Comparison of ENCODE assay signal across 17 cellular contexts in the genomic region with DNA sequence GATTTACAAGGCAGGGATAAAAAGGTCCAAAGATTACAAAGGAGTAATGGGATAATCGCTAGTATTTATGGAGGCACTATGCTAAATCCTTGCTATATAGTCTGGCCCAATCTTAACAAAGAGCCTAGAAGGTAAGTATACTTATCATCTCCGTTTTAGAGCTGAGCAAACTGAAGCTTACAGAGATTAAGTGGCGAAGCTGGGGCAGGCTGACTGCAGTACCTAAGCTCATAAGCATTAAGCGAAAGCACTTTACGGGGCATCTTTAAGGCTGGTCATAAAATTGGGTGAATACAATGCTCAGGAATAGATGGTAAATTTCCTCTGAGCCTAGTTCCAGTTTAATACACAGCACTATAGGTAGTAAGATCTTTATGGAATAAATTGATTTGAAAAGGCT. TPM values are rescaled to one million over a fixed set of nuclear protein-coding genes. Genes with fewer than 3 reads are reported as not detected.
DNase-seq lines count a peak whose midpoint lies in the region; ATAC-seq, FAIRE-seq and TF ChIP-seq lines count a peak whose summit lies in the region.
"Had no signal": no experiment of that assay in that cellular context is flagged by ENCODE, and none has a peak within 500 bp of the region (broad histone marks: within the 10 kb centered on the region; RNA-seq: fewer than 3 reads in every experiment).

No MANE protein-coding gene starts in this region.

- no peak overlapping the region for H3K9ac ChIP-seq in neuronal stem cell (ENCODE audit: low read depth, low read length, poor library complexity)

- intact Hi-C loops in pancreas (cut with DNase I) = no loop called here

- no peak for FAIRE-seq in pancreas (lab: Jason Lieb, UNC)
- FAIRE-seq: GM19239 had no signal

- H3K27me3 ChIP-seq in SJCRH30 (no peaks in the 10 kb centered on the region), neuronal stem cell (ENCODE audit: control insufficient read depth in 3 of 3, insufficient read depth in 3 of 3, low read depth in 1 of 3, low read length in 3 of 3) (no peaks in the 10 kb centered on the region), pancreas (no peaks in the 10 kb centered on the region)
- H3K27me3 ChIP-seq: Peyer's patch had no signal

- H3K4me2 ChIP-seq in neuronal stem cell (ENCODE audit: insufficient read depth, low read length, poor library complexity, severe bottlenecking) = no peak overlapping the region
- H3K4me2 ChIP-seq: A549, GM23338 had no signal

- H3K23ac ChIP-seq in neuronal stem cell (ENCODE audit: low read depth, low read length, poor library complexity) = no peak overlapping the region

- H3K4me3 ChIP-seq in SJCRH30 (no peak overlapping the region), neuronal stem cell (ENCODE audit: low read length in 2 of 2) (no peak overlapping the region), pancreas (no peak overlapping the region)
- H3K4me3 ChIP-seq: A549, GM23338, Peyer's patch had no signal

- H3K18ac ChIP-seq in neuronal stem cell (ENCODE audit: low read length) = no peak overlapping the region

- H4K8ac ChIP-seq in neuronal stem cell (ENCODE audit: low read depth, low read length) = no peak overlapping the region

- H2BK15ac ChIP-seq in neuronal stem cell (ENCODE audit: low read length) = no peak overlapping the region

- H3K4me1 ChIP-seq in SJCRH30 = peaks cover 30% of the 10 kb centered on the region
- H3K4me1 ChIP-seq in neuronal stem cell (ENCODE audit: control insufficient read depth in 2 of 2, insufficient read depth in 1 of 2, low read depth in 1 of 2, low read length in 2 of 2) = peaks cover 3 to 10% of the 10 kb centered on the region in 2 donors
- no peaks in the 10 kb centered on the region for H3K4me1 ChIP-seq in pancreas
- H3K4me1 ChIP-seq: Peyer's patch had no signal

- H3K9me3 ChIP-seq in SJCRH30 (replicated peaks) (no peaks in the 10 kb centered on the region), neuronal stem cell (replicated peaks in 1 of 2; ENCODE audit: control insufficient read depth in 2 of 2, insufficient read depth in 1 of 2, low read depth in 1 of 2, low read length in 2 of 2) (peaks cover 0 to 9% of the 10 kb centered on the region in 2 donors), pancreas (no peaks in the 10 kb centered on the region)
- H3K9me3 ChIP-seq: A549, Peyer's patch had no signal

- DNase-seq in D341Med (ENCODE audit: low spot score) = peak; percentile 65
- peak; percentile 9 for DNase-seq in NCI-H1092 treated with DMSO at 0.1 percent for 48 hours (lab: John Stamatoyannopoulos, UW)
- no peak for DNase-seq in SJCRH30
- DNase-seq in neuronal stem cell (ENCODE audit: low spot score) = no peak
- DNase-seq in activated CD8-positive, alpha-beta memory T cell treated with anti-CD3 and anti-CD28 coated beads, Interleukin-2, amount 50 U/mL, for 4 hours = no peak
- DNase-seq in pancreas = no peak
- DNase-seq in pons (ENCODE audit: low spot score) = no peak
- DNase-seq: NCI-H187 treated with DMSO at 0.1 percent for 48 hours; NCI-H2171 treated with DMSO at 0.1 percent for 48 hours; NCI-H446 treated with DMSO at 0.1 percent for 48 hours; NCI-H69; NK-92 treated with Interleukin-12 subunit alpha and Interleukin-12 subunit beta, amount 100 ng/mL, for 24 hours; Peyer's patch had no signal

- H2AFZ ChIP-seq in neuronal stem cell (ENCODE audit: low read length) = peak overlapping the region; percentile 13
- H2AFZ ChIP-seq: GM23338 had no signal

- H2BK120ac ChIP-seq in neuronal stem cell (ENCODE audit: low read depth, low read length) = no peak overlapping the region

- H3K27ac ChIP-seq in SJCRH30 (peak overlapping the region; percentile 19; the same call in 1 of the 2 replicates), neuronal stem cell (replicated peaks; ENCODE audit: low read length) (no peak overlapping the region), pancreas (no peak overlapping the region)
- H3K27ac ChIP-seq: A549, C4-2B, Peyer's patch had no signal

- no peak overlapping the region for H4K91ac ChIP-seq in neuronal stem cell (ENCODE audit: low read depth, low read length, poor library complexity)

- no peak overlapping the region for H2AK5ac ChIP-seq in neuronal stem cell (ENCODE audit: low read depth, low read length)

- H2BK12ac ChIP-seq in neuronal stem cell (ENCODE audit: low read length) = no peak overlapping the region

- no CpG with 5 or more reads among the region's 5 CpGs for WGBS in neuronal stem cell (ENCODE audit: extremely low coverage in 2 of 2, insufficient read length in 2 of 2, insufficient replicate concordance in 1 of 2), 2 donors
- WGBS in pancreas, 2 donors = 60 to 67% methylated on average over 5 of the region's 5 CpGs

- H3K79me1 ChIP-seq in neuronal stem cell (ENCODE audit: low read depth, low read length) = no peaks in the 10 kb centered on the region

- no peak for ATAC-seq in pancreas
- ATAC-seq: A549, GM23338 had no signal

- no peak overlapping the region for H3K14ac ChIP-seq in neuronal stem cell (ENCODE audit: low read length)

- no peak overlapping the region for H2BK5ac ChIP-seq in neuronal stem cell (ENCODE audit: low read length)

- H3K36me3 ChIP-seq in SJCRH30 = no peaks in the 10 kb centered on the region
- H3K36me3 ChIP-seq in neuronal stem cell (replicated peaks in 1 of 2; ENCODE audit: control insufficient read depth in 2 of 2, insufficient read depth in 2 of 2, low read length in 2 of 2) = no peaks in the 10 kb centered on the region
- H3K36me3 ChIP-seq in pancreas = no peaks in the 10 kb centered on the region
- H3K36me3 ChIP-seq: Peyer's patch had no signal

- no peak for TF ChIP-seq CTCF in pancreas (IDR thresholded peaks at IDR 0.05)

- H3K4ac ChIP-seq in neuronal stem cell (ENCODE audit: low read length) = no peak overlapping the region

RNA-seq across cellular contexts. Expression of gene ZNF366, which starts 30.0 kb away (rescaled TPM):
- total RNA-seq in SJCRH30 (2014; rRNA removed; shearing (Covaris generic)) = 0.12 and 0.25 TPM in 2 replicates
- polyA plus RNA-seq in neuronal stem cell (2013, experiment 1 of 2) = not detected
- not detected for polyA plus RNA-seq in neuronal stem cell (2013, experiment 2 of 2)
- 1 to 10 TPM in 1 of 6 donors, under 1 TPM in 5; 0.35 to 1.0 (median 0.65) TPM for total RNA-seq in pancreas
- under 1 TPM; 0.26 to 0.46 TPM for polyA plus RNA-seq in pancreas
- total RNA-seq: GM23338 had no signal
- polyA plus RNA-seq: A549, GM23338 had no signal

Comparison
In these comparisons a context has a peak if more than half of its experiments do, and no peak if none do; other contexts are left out.
1. DNase-seq: peak in D341Med (single experiment) and NCI-H1092 treated with DMSO at 0.1 percent for 48 hours (single experiment); none in SJCRH30 (0 of 2), neuronal stem cell (single experiment), activated CD8-positive, alpha-beta memory T cell treated with anti-CD3 and anti-CD28 coated beads, Interleukin-2, amount 50 U/mL, for 4 hours (single experiment), pancreas (0 of 6) and pons (single experiment).